Comparison of ENCODE assay signal across 9 cellular contexts in the genomic region with DNA sequence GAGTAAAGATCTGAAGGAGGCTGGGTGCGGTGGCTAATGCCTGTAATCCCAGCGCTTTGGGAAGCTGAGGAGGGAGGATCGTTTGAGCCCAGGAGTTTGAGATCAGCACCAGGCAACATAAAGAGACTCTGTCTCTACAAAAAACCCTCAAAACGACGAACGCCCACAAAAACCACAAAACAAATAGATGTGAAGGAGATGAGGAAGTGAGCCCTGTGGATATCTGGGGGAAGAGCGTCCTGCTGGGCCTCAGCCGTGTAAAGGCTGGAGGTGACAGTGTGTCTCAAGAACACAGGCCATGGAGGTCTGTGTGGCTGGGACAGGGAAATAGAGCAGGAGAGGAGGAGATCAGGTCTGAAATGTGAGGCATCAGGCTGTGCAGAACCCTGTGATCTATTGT.
A peak's percentile ranks its signal among the peaks of the same experiment; 100 is the strongest.
DNase-seq lines count a peak whose midpoint lies in the region; ATAC-seq lines count a peak whose summit lies in the region.
"Had no signal": no experiment of that assay in that cellular context is flagged by ENCODE, and none has a peak within 500 bp of the region (broad histone marks: within the 10 kb centered on the region; RNA-seq: fewer than 3 reads in every experiment).

No MANE protein-coding gene starts in this region.

- H3K4me3 ChIP-seq in BLaER1, result no peak overlapping the region

- ATAC-seq in GM19035 (IDR thresholded peaks at IDR 0.05; ENCODE audit: unreplicated experiment), result peak; percentile 80
- ATAC-seq in HG03097 (IDR thresholded peaks at IDR 0.05; ENCODE audit: low FRiP score, unreplicated experiment), result peak; percentile 90
- peak; percentile 95 for ATAC-seq in memory B cell (ENCODE audit: low read depth)

- no peak overlapping the region for H3K27ac ChIP-seq in BLaER1

- H3K4me1 Mint-ChIP-seq in memory B cell, result peaks cover 15% of the 10 kb centered on the region

- H3K36me3 Mint-ChIP-seq in memory B cell, result peaks cover 23% of the 10 kb centered on the region

- H3K36me3 ChIP-seq in BLaER1, result peaks cover 23% of the 10 kb centered on the region

- DNase-seq in RPMI8226, result peak; percentile 58
- DNase-seq in memory B cell (ENCODE audit: low spot score in 2 of 2), result peak in 1 of 2 donors; percentile 9
- DNase-seq in NCI-H748 (lab: John Stamatoyannopoulos, UW; ENCODE audit: unreplicated experiment), result no peak
- no peak for DNase-seq in epidermal melanocyte (ENCODE audit: insufficient read length, low spot score)
- DNase-seq in middle frontal gyrus (ENCODE audit: extremely low spot score, low spot score), result no peak

- H3K4me3 Mint-ChIP-seq in memory B cell, result peak overlapping the region; percentile 9
- H3K4me3 Mint-ChIP-seq: nephron had no signal

- H3K4me2 ChIP-seq in BLaER1, result peak overlapping the region; percentile 63

- H3K9me3 ChIP-seq in BLaER1, result no peaks in the 10 kb centered on the region

- no peaks in the 10 kb centered on the region for H3K27me3 Mint-ChIP-seq in memory B cell

- H3K27me3 ChIP-seq in BLaER1, result no peaks in the 10 kb centered on the region

- peaks cover 20% of the 10 kb centered on the region for H4K20me1 ChIP-seq in BLaER1

- H3K9ac ChIP-seq in BLaER1, result no peak overlapping the region

- H3K9me3 Mint-ChIP-seq in memory B cell, result no peaks in the 10 kb centered on the region
- H3K9me3 Mint-ChIP-seq: nephron had no signal

- H3K4me1 ChIP-seq in BLaER1, result peaks cover 16% of the 10 kb centered on the region

- no peak overlapping the region for H3K27ac Mint-ChIP-seq in memory B cell
